In the genomic region with DNA sequence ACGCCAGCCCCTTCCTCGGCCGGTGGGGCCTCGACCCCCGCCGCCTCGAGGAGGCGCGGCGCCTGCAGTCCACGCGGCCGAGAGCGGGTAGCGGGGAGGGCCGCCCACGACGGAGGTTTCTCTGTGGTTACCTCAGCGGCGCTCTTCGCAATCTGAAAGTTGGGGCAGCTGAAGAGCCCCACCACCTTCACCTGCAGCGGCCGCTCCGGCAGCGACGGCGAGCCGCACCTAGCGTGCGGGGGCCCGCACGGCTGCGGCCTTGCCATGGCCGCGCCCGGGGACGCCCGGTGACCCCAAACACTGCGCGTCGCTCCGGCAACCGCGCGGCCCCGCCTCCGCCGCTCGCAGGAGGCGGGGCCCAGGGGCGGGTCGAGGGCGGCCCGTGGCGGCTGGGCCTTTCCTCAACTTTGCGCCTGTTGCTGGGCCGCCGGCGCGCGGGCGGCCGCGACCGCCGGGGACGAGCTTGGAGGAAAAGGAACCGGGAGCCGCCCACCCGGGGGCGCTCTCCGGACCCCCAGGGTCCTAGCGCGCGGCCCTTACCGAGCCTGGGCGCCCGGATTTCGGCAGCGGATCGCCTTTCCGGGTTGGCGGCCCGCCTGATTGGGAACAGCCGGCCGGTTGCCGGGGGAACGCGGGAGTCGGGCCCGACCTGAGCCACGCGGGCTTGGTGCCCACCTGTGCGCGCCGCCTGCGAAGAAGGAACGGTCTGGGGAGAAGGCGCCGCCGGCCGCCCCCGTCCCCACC, we compare ENCODE assay signal across 1 cellular context.
TF ChIP-seq lines count a peak whose summit lies in the region.

A gene (minus strand): TSS at position 304 of the 744 bp plus-strand sequence. CDS start 38 bp downstream, at position 266.
A gene with protein sequence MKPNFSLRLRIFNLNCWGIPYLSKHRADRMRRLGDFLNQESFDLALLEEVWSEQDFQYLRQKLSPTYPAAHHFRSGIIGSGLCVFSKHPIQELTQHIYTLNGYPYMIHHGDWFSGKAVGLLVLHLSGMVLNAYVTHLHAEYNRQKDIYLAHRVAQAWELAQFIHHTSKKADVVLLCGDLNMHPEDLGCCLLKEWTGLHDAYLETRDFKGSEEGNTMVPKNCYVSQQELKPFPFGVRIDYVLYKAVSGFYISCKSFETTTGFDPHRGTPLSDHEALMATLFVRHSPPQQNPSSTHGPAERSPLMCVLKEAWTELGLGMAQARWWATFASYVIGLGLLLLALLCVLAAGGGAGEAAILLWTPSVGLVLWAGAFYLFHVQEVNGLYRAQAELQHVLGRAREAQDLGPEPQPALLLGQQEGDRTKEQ (plus strand): TSS at position 400 of the 744 bp plus-strand sequence. CDS start 398 bp downstream, outside the sequence.

TF ChIP-seq in HepG2, 621 proteins besides CTCF, POLR2A, EP300 and RAD21 (continued from another document and continues in another):
- TF ChIP-seq KLF12 (CRISPR knock-in tag; IDR thresholded peaks at IDR 0.05; ENCODE audit: borderline replicate concordance) (0 out of 2 replicates have a peak, but pooled peaks have one; percentile 47), SIN3A (IDR thresholded peaks at IDR 0.05; ENCODE audit: borderline replicate concordance, low read depth, low read length) (peak; percentile 72; the same call in 1 of the 2 replicates), ZNF816 (CRISPR knock-in tag; IDR thresholded peaks at IDR 0.05; ENCODE audit: borderline replicate concordance) (no peak; the same call in 1 of the 2 replicates), ZFP37 (CRISPR knock-in tag; IDR thresholded peaks at IDR 0.05; ENCODE audit: borderline replicate concordance) (0 out of 2 replicates have a peak, but pooled peaks have one; percentile 60), ZBTB7B (CRISPR knock-in tag; IDR thresholded peaks at IDR 0.05) (peak; percentile 76; the same call in 1 of the 2 replicates), ZNF773 (CRISPR knock-in tag; IDR thresholded peaks at IDR 0.05; ENCODE audit: borderline replicate concordance) (peak; percentile 92), YY1 (IDR thresholded peaks at IDR 0.05; ENCODE audit: insufficient read depth, insufficient replicate concordance, low read depth, low read length) (peak; percentile 92), ATAD3A (CRISPR knock-in tag; IDR thresholded peaks at IDR 0.05) (no peak), ZMYM4 (CRISPR knock-in tag; IDR thresholded peaks at IDR 0.05) (peak; percentile 71; the same call in 1 of the 2 replicates), MTF1 (CRISPR knock-in tag; IDR thresholded peaks at IDR 0.05) (peak; percentile 58), CREB1 (IDR thresholded peaks at IDR 0.05) (no peak), CREB1 (CRISPR knock-in tag; IDR thresholded peaks at IDR 0.05) (no peak), SKI (IDR thresholded peaks at IDR 0.05; ENCODE audit: partially characterized antibody) (peak; percentile 50), ZNF564 (CRISPR knock-in tag; IDR thresholded peaks at IDR 0.05) (peak; percentile 77), HNRNPK (IDR thresholded peaks at IDR 0.05; ENCODE audit: low read depth, low read length, poor library complexity, severe bottlenecking) (peak; percentile 75), ZNF431 (CRISPR knock-in tag; IDR thresholded peaks at IDR 0.05; ENCODE audit: borderline replicate concordance, low read depth) (peak; percentile 65; the same call in 1 of the 2 replicates), HOXA3 (CRISPR knock-in tag; IDR thresholded peaks at IDR 0.05) (peak; percentile 41; the same call in 1 of the 2 replicates), FOXJ3 (CRISPR knock-in tag; IDR thresholded peaks at IDR 0.05; ENCODE audit: borderline replicate concordance) (no peak), SMAD3 (CRISPR knock-in tag; IDR thresholded peaks at IDR 0.05) (0 out of 2 replicates have a peak, but pooled peaks have one; percentile 34), FOXC1 (CRISPR knock-in tag; IDR thresholded peaks at IDR 0.05; ENCODE audit: borderline replicate concordance) (0 out of 2 replicates have a peak, but pooled peaks have one; percentile 47), ZNF136 (CRISPR knock-in tag; IDR thresholded peaks at IDR 0.05; ENCODE audit: low read depth) (no peak), ZNF317 (CRISPR knock-in tag; IDR thresholded peaks at IDR 0.05) (no peak), ZNF746 (CRISPR knock-in tag; IDR thresholded peaks at IDR 0.05) (peak; percentile 19; the same call in 1 of the 2 replicates), POLR2G (IDR thresholded peaks at IDR 0.05; ENCODE audit: low read depth, low read length) (peak; percentile 70), SAP130 (CRISPR knock-in tag; IDR thresholded peaks at IDR 0.05; ENCODE audit: low read depth) (peak; percentile 81; the same call in 1 of the 2 replicates), U2AF2 (IDR thresholded peaks at IDR 0.05; ENCODE audit: low read depth, low read length) (0 out of 2 replicates have a peak, but pooled peaks have one; percentile 60), ATRX (CRISPR knock-in tag; IDR thresholded peaks at IDR 0.05; ENCODE audit: borderline replicate concordance) (no peak), SOX6 (IDR thresholded peaks at IDR 0.05) (no peak), SOX6 (CRISPR knock-in tag; IDR thresholded peaks at IDR 0.05) (peak; percentile 37), ZNF772 (CRISPR knock-in tag; IDR thresholded peaks at IDR 0.05) (peak; percentile 67; the same call in 1 of the 2 replicates), NAIF1 (CRISPR knock-in tag; IDR thresholded peaks at IDR 0.05; ENCODE audit: borderline replicate concordance) (0 out of 2 replicates have a peak, but pooled peaks have one; percentile 3), SRSF1 (optimal IDR thresholded peaks at IDR 0.05; ENCODE audit: low read depth, low read length) (no peak), SALL1 (CRISPR knock-in tag; IDR thresholded peaks at IDR 0.05) (peak; percentile 68), ZNF629 (CRISPR knock-in tag; conservative IDR thresholded peaks at IDR 0.05) (no peak), ZNF333 (CRISPR knock-in tag; IDR thresholded peaks at IDR 0.05; ENCODE audit: borderline replicate concordance) (peak; percentile 75; the same call in 1 of the 2 replicates), ZFY (CRISPR knock-in tag; IDR thresholded peaks at IDR 0.05) (peak; percentile 82), ZNF792 (CRISPR knock-in tag; IDR thresholded peaks at IDR 0.05) (peak; percentile 36; the same call in 1 of the 2 replicates), ZNF607 (CRISPR knock-in tag; IDR thresholded peaks at IDR 0.05; ENCODE audit: borderline replicate concordance) (peak; percentile 82), SMC3 (IDR thresholded peaks at IDR 0.05; ENCODE audit: low read length) (no peak), ZNF577 (CRISPR knock-in tag; IDR thresholded peaks at IDR 0.05; ENCODE audit: borderline replicate concordance, low read depth) (no peak), ISL2 (CRISPR knock-in tag; IDR thresholded peaks at IDR 0.05) (0 out of 2 replicates have a peak, but pooled peaks have one; percentile 12), RNF2 (conservative IDR thresholded peaks at IDR 0.05; ENCODE audit: low read depth) (peak; percentile 97), REXO4 (CRISPR knock-in tag; IDR thresholded peaks at IDR 0.05; ENCODE audit: borderline replicate concordance) (no peak), ELF3 (CRISPR knock-in tag; IDR thresholded peaks at IDR 0.05) (peak; percentile 73; the same call in 1 of the 2 replicates), IKZF1 (IDR thresholded peaks at IDR 0.05) (no peak), ZNF749 (CRISPR knock-in tag; IDR thresholded peaks at IDR 0.05; ENCODE audit: borderline replicate concordance) (0 out of 2 replicates have a peak, but pooled peaks have one; percentile 32), NBN (conservative IDR thresholded peaks at IDR 0.05) (no peak), NCOR1 (IDR thresholded peaks at IDR 0.05; ENCODE audit: borderline replicate concordance, low read length) (no peak), ZNF883 (CRISPR knock-in tag; IDR thresholded peaks at IDR 0.05; ENCODE audit: not compliant biosample characterization) (peak; percentile 48), ZNF788 (CRISPR knock-in tag; IDR thresholded peaks at IDR 0.05; ENCODE audit: borderline replicate concordance) (0 out of 2 replicates have a peak, but pooled peaks have one; percentile 44), ZNF20 (CRISPR knock-in tag; IDR thresholded peaks at IDR 0.05) (0 out of 2 replicates have a peak, but pooled peaks have one; percentile 65), FOXM1 (CRISPR knock-in tag; IDR thresholded peaks at IDR 0.05) (peak; percentile 65; the same call in 1 of the 2 replicates), HNRNPLL (IDR thresholded peaks at IDR 0.05; ENCODE audit: low read depth, low read length, poor library complexity, severe bottlenecking) (peak; percentile 90), ZNF644 (CRISPR knock-in tag; IDR thresholded peaks at IDR 0.05; ENCODE audit: low read depth) (no peak), HOXD1 (CRISPR knock-in tag; IDR thresholded peaks at IDR 0.05) (no peak), EEA1 (CRISPR knock-in tag; IDR thresholded peaks at IDR 0.05; ENCODE audit: borderline replicate concordance) (0 out of 2 replicates have a peak, but pooled peaks have one; percentile 63), AKAP8 (CRISPR knock-in tag; IDR thresholded peaks at IDR 0.05) (peak; percentile 14; the same call in 1 of the 2 replicates)
- TF ChIP-seq, protein P1, sequence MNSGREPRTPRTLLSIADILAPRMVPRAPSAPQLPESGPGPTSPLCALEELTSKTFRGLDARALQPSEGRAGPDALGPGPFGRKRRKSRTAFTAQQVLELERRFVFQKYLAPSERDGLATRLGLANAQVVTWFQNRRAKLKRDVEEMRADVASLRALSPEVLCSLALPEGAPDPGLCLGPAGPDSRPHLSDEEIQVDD (CRISPR knock-in tag; IDR thresholded peaks at IDR 0.05; ENCODE audit: borderline replicate concordance), result peak; percentile 84; the same call in 1 of the 2 replicates
- TF ChIP-seq, protein P2, sequence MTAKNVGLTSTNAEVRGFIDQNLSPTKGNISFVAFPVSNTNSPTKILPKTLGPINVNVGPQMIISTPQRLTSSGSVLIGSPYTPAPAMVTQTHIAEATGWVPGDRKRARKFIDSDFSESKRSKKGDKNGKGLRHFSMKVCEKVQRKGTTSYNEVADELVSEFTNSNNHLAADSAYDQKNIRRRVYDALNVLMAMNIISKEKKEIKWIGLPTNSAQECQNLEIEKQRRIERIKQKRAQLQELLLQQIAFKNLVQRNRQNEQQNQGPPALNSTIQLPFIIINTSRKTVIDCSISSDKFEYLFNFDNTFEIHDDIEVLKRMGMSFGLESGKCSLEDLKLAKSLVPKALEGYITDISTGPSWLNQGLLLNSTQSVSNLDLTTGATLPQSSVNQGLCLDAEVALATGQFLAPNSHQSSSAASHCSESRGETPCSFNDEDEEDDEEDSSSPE (CRISPR knock-in tag; IDR thresholded peaks at IDR 0.05), result peak; percentile 26; the same call in 1 of the 2 replicates
- TF ChIP-seq, protein P3, sequence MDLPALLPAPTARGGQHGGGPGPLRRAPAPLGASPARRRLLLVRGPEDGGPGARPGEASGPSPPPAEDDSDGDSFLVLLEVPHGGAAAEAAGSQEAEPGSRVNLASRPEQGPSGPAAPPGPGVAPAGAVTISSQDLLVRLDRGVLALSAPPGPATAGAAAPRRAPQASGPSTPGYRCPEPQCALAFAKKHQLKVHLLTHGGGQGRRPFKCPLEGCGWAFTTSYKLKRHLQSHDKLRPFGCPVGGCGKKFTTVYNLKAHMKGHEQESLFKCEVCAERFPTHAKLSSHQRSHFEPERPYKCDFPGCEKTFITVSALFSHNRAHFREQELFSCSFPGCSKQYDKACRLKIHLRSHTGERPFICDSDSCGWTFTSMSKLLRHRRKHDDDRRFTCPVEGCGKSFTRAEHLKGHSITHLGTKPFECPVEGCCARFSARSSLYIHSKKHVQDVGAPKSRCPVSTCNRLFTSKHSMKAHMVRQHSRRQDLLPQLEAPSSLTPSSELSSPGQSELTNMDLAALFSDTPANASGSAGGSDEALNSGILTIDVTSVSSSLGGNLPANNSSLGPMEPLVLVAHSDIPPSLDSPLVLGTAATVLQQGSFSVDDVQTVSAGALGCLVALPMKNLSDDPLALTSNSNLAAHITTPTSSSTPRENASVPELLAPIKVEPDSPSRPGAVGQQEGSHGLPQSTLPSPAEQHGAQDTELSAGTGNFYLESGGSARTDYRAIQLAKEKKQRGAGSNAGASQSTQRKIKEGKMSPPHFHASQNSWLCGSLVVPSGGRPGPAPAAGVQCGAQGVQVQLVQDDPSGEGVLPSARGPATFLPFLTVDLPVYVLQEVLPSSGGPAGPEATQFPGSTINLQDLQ (CRISPR knock-in tag; IDR thresholded peaks at IDR 0.05), result peak; percentile 76; the same call in 1 of the 2 replicates
- TF ChIP-seq, protein P4, sequence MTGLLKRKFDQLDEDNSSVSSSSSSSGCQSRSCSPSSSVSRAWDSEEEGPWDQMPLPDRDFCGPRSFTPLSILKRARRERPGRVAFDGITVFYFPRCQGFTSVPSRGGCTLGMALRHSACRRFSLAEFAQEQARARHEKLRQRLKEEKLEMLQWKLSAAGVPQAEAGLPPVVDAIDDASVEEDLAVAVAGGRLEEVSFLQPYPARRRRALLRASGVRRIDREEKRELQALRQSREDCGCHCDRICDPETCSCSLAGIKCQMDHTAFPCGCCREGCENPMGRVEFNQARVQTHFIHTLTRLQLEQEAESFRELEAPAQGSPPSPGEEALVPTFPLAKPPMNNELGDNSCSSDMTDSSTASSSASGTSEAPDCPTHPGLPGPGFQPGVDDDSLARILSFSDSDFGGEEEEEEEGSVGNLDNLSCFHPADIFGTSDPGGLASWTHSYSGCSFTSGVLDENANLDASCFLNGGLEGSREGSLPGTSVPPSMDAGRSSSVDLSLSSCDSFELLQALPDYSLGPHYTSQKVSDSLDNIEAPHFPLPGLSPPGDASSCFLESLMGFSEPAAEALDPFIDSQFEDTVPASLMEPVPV (CRISPR knock-in tag; IDR thresholded peaks at IDR 0.05), result no peak; the same call in 1 of the 2 replicates
- TF ChIP-seq, protein P5, sequence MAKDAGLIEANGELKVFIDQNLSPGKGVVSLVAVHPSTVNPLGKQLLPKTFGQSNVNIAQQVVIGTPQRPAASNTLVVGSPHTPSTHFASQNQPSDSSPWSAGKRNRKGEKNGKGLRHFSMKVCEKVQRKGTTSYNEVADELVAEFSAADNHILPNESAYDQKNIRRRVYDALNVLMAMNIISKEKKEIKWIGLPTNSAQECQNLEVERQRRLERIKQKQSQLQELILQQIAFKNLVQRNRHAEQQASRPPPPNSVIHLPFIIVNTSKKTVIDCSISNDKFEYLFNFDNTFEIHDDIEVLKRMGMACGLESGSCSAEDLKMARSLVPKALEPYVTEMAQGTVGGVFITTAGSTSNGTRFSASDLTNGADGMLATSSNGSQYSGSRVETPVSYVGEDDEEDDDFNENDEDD (CRISPR knock-in tag; IDR thresholded peaks at IDR 0.05; ENCODE audit: borderline replicate concordance), result peak; percentile 74; the same call in 1 of the 2 replicates
- TF ChIP-seq, protein P6, sequence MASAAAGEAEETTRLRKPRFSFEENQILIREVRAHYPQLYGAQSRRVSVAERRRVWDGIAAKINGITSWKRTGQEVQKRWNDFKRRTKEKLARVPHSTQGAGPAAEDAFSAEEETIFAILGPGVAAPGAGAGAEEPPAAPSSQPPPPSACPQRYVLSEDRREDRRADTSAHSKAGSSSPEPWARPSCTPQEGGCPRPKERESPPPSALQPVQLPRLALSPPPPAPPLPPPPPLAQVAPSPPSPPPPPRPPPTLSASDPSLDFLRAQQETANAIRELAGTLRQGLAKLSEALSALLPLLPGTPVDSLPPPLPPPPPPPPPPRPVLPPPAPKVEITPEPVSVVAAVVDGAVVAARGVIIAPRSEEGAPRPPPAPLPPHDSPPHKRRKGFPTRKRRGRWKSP (CRISPR knock-in tag; IDR thresholded peaks at IDR 0.05), result peak; percentile 27; the same call in 1 of the 2 replicates
